In genomic region chr7:105141068-105141467, GRCh38 we compare ENCODE assay signal across 8 cellular contexts.
DNase-seq lines count a peak whose midpoint lies in the region; ATAC-seq and TF ChIP-seq lines count a peak whose summit lies in the region.

No MANE protein-coding gene starts in this region.

- H3K4me2 ChIP-seq in IMR-90 (ENCODE audit: low read depth, low read length) = no peak overlapping the region

- no CpG with 5 or more reads among the region's 6 CpGs for WGBS in IMR-90 (ENCODE audit: extremely low coverage in 2 of 2, insufficient read length in 1 of 2), 2 experiments
- 90% methylated on average over 6 of the region's 6 CpGs for WGBS in liver

- dilution Hi-C loops in IMR-90 (cut with HindIII; ENCODE audit: low sequenced_read_pairs, unreplicated experiment) = no loop called here

- no peak overlapping the region for H3K4ac ChIP-seq in IMR-90 (ENCODE audit: low read depth, low read length)

- no peak overlapping the region for H2BK5ac ChIP-seq in IMR-90 (ENCODE audit: low read depth, low read length, poor library complexity, severe bottlenecking)

- H3K14ac ChIP-seq in IMR-90 (replicated peaks; ENCODE audit: low read depth, low read length) = no peak overlapping the region

- H3K4me1 ChIP-seq in IMR-90 (ENCODE audit: control insufficient read depth, insufficient read depth, low read length) = peaks cover 4% of the 10 kb centered on the region
- peaks cover under 1 to 6% (median 3%) of the 10 kb centered on the region in 4 donors for H3K4me1 ChIP-seq in liver (ENCODE audit: control insufficient read depth in 4 of 4, insufficient read depth in 4 of 4, low read length in 3 of 4)

- H2AK9ac ChIP-seq in IMR-90 (replicated peaks; ENCODE audit: low read depth, low read length, poor library complexity) = no peak overlapping the region

- H3K9ac ChIP-seq in IMR-90 (ENCODE audit: low read depth, low read length) (no peak overlapping the region), liver (ENCODE audit: low read depth in 1 of 2, low read length in 2 of 2) (no peak overlapping the region)

- BruUV-seq in IMR-90 (replicated peaks; lab: Mats Ljungman, UMichigan) = no TSS peak

- DNase-seq in DMS114 treated with DMSO at 0.1 percent for 48 hours (lab: John Stamatoyannopoulos, UW; ENCODE audit: unreplicated experiment) (peak; percentile 43), IMR-90 (peak; percentile 54), astrocyte of the cerebellum (ENCODE audit: low read depth) (peak; percentile 27), cortex of kidney (lab: John Stamatoyannopoulos, UW) (no peak)
- DNase-seq in central memory CD4-positive, alpha-beta T cell = no peak

- no peak overlapping the region for H2BK120ac ChIP-seq in IMR-90 (ENCODE audit: low read depth, low read length)

- no peak overlapping the region for H4K91ac ChIP-seq in IMR-90 (ENCODE audit: insufficient read depth, low read depth, low read length)

- H3K36me3 ChIP-seq in IMR-90 (ENCODE audit: control insufficient read depth, insufficient read depth, low read length) (peaks cover 20% of the 10 kb centered on the region), liver (ENCODE audit: control insufficient read depth in 4 of 4, insufficient read depth in 3 of 4, low read depth in 1 of 4, low read length in 3 of 4) (peaks cover 2 to 17% (median 11%) of the 10 kb centered on the region in 4 donors)

- H3K27ac ChIP-seq in IMR-90 (ENCODE audit: insufficient read depth, low read length) = no peak overlapping the region
- H3K27ac ChIP-seq in liver (ENCODE audit: low read depth in 1 of 2, low read length in 2 of 2) = no peak overlapping the region

- POLR2A ChIA-PET in IMR-90 (lab: Charles Lee; ENCODE audit: unreplicated experiment) = no interaction called here

- H3K27me3 ChIP-seq in IMR-90 (ENCODE audit: control insufficient read depth, insufficient read depth, low read length) (no peaks in the 10 kb centered on the region), liver (ENCODE audit: control insufficient read depth in 4 of 4, insufficient read depth in 4 of 4, low read length in 3 of 4) (no peaks in the 10 kb centered on the region)

- peaks cover 11 to 53% of the 10 kb centered on the region in 2 experiments for H3K79me1 ChIP-seq in IMR-90 (ENCODE audit: low read depth in 1 of 2, low read length in 2 of 2)

- in situ Hi-C loops in IMR-90 (cut with MboI; ENCODE audit: low sequenced_read_pairs) = loop anchor here (25.0 kb wide), 1 partner anchor 196 kb away; no protein-coding TSS in a partner anchor
- in situ Hi-C loops in astrocyte of the cerebellum (cut with HindIII; ENCODE audit: low sequenced_read_pairs) = no loop called here

- peak; percentile 68 for ATAC-seq in IMR-90 (ENCODE audit: low read depth)
- ATAC-seq in GM21447 (IDR thresholded peaks at IDR 0.05; ENCODE audit: unreplicated experiment) = no peak
- ATAC-seq in esophagus mucosa = no peak

- TF ChIP-seq POLR2A in IMR-90 (IDR thresholded peaks at IDR 0.05; ENCODE audit: low read depth, low read length) = no peak

- no peak overlapping the region for H2AFZ ChIP-seq in IMR-90 (replicated peaks; ENCODE audit: low read length, poor library complexity)

- H3K4me3 ChIP-seq in IMR-90 (ENCODE audit: insufficient read depth, low read depth, low read length) = no peak overlapping the region
- H3K4me3 ChIP-seq in astrocyte of the cerebellum (ENCODE audit: low read depth, low read length) = no peak overlapping the region
- H3K4me3 ChIP-seq in liver (ENCODE audit: low read depth in 1 of 3, low read length in 3 of 3) = no peak overlapping the region

- no peak overlapping the region for H3K18ac ChIP-seq in IMR-90 (ENCODE audit: low read depth, low read length)

- H2BK20ac ChIP-seq in IMR-90 (ENCODE audit: low read depth, low read length) = no peak overlapping the region

- peaks cover 12% of the 10 kb centered on the region for H3K9me1 ChIP-seq in IMR-90 (ENCODE audit: insufficient read depth, low read length)

- CTCF ChIA-PET in IMR-90 (lab: Yijun Ruan, JAX) = interaction anchor here (0.6 to 1.1 kb wide), 3 partner anchors 10 to 194 kb away, joined by 3 to 4 read pairs (median 3); no protein-coding TSS in a partner anchor

- H3K23ac ChIP-seq in IMR-90 (ENCODE audit: low read depth, low read length) = no peak overlapping the region

- H3K9me3 ChIP-seq in IMR-90 (ENCODE audit: control insufficient read depth, insufficient read depth, low read length) (no peaks in the 10 kb centered on the region), liver (ENCODE audit: control insufficient read depth in 4 of 4, low read length in 3 of 4) (no peaks in the 10 kb centered on the region)

- H4K5ac ChIP-seq in IMR-90 (ENCODE audit: low read depth, low read length) = no peak overlapping the region

- TF ChIP-seq CTCF in IMR-90 (conservative IDR thresholded peaks at IDR 0.05; ENCODE audit: low read depth, low read length) (peak; percentile 44), astrocyte of the cerebellum (IDR thresholded peaks at IDR 0.05; ENCODE audit: low read depth, low read length, missing control alignments) (peak; percentile 74), liver (IDR thresholded peaks at IDR 0.05; ENCODE audit: low read depth, low read length, missing input control) (peak; percentile 10)

- H4K20me1 ChIP-seq in IMR-90 (ENCODE audit: insufficient read depth, low read length) = peaks cover 18% of the 10 kb centered on the region; the same call in 1 of the 2 replicates

- H2BK15ac ChIP-seq in IMR-90 (ENCODE audit: low read depth, low read length) = no peak overlapping the region

- intact Hi-C loops in IMR-90 (cut with micrococcal nuclease) = loop anchor here (5.0 to 10.0 kb wide), 3 partner anchors 196 to 904 kb away; no protein-coding TSS in a partner anchor

- no peak overlapping the region for H3K56ac ChIP-seq in IMR-90 (ENCODE audit: extremely low read depth, insufficient read depth, low read length)

- H2AK5ac ChIP-seq in IMR-90 (ENCODE audit: low read depth, low read length) = no peak overlapping the region

- no peak overlapping the region for H4K8ac ChIP-seq in IMR-90 (ENCODE audit: low read depth in 2 of 2, low read length in 2 of 2)

- TF ChIP-seq RAD21 in IMR-90 (IDR thresholded peaks at IDR 0.05; ENCODE audit: low read length) (peak; percentile 55), liver (IDR thresholded peaks at IDR 0.05) (peak; percentile 45 to 71)

TF ChIP-seq in IMR-90, 13 proteins besides CTCF, POLR2A, EP300 and RAD21:
- TF ChIP-seq MAZ (IDR thresholded peaks at IDR 0.05; ENCODE audit: borderline replicate concordance, low read depth, low read length) (no peak), ELK1 (IDR thresholded peaks at IDR 0.05; ENCODE audit: borderline replicate concordance, low read depth, low read length) (no peak), CEBPB (IDR thresholded peaks at IDR 0.05; ENCODE audit: low read depth, low read length) (no peak), RCOR1 (IDR thresholded peaks at IDR 0.05; ENCODE audit: insufficient replicate concordance, low read length) (no peak), MXI1 (IDR thresholded peaks at IDR 0.05; ENCODE audit: borderline replicate concordance, low read depth, low read length) (no peak), SMC3 (IDR thresholded peaks at IDR 0.05; ENCODE audit: low read depth, low read length) (peak; percentile 50), RFX5 (IDR thresholded peaks at IDR 0.05; ENCODE audit: low read depth, low read length) (no peak), MAFK (IDR thresholded peaks at IDR 0.05; ENCODE audit: low read depth, low read length) (no peak), BHLHE40 (IDR thresholded peaks at IDR 0.05; ENCODE audit: low read depth, low read length) (no peak)

TF ChIP-seq in liver, 16 proteins besides CTCF, POLR2A, EP300 and RAD21 (continues in another document):
- TF ChIP-seq ATF3 (IDR thresholded peaks at IDR 0.05) (no peak), MAX (IDR thresholded peaks at IDR 0.05) (no peak), RXRA (IDR thresholded peaks at IDR 0.05) (no peak), HNF4G (IDR thresholded peaks at IDR 0.05) (no peak), EGR1 (IDR thresholded peaks at IDR 0.05; ENCODE audit: low read depth in 2 of 2) (no peak), ZBTB33 (IDR thresholded peaks at IDR 0.05) (no peak)

Comparison
In these comparisons a context has a peak if more than half of its experiments do, and no peak if none do; other contexts are left out.
1. DNase-seq: peak in DMS114 treated with DMSO at 0.1 percent for 48 hours (single experiment), IMR-90 (single experiment) and astrocyte of the cerebellum (single experiment); none in central memory CD4-positive, alpha-beta T cell (single experiment) and cortex of kidney (single experiment).
2. CTCF ChIP-seq: peak in every context shown above with its lines; median percentile 74 in astrocyte of the cerebellum; 44 in IMR-90; 10 in liver.